10 cellular contexts compared by ENCODE assay signal in the genomic region with DNA sequence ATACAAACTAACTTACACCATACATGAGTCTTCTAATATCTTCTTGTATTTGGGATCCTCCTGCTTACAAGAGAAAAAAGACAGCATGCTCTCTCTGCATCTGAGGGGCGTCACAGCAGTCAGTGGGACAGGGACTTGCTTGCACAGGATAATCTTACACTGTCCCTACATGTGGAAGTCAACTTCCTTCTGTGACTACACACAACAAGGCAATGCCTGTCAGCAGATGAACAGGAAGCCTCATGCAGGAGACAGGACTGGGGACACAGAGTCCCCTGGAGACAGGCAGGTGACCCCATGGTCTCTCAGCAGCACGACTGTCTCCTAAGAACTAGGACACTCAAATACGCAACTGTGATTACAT. TPM values are rescaled to one million over a fixed set of nuclear protein-coding genes. Genes with fewer than 3 reads are reported as not detected.
DNase-seq lines count a peak whose midpoint lies in the region; ATAC-seq lines count a peak whose summit lies in the region.
"Had no signal": no experiment of that assay in that cellular context is flagged by ENCODE, and none has a peak within 500 bp of the region (broad histone marks: within the 10 kb centered on the region; RNA-seq: fewer than 3 reads in every experiment).

No MANE protein-coding gene starts in this region.

- ATAC-seq in activated naive CD8-positive, alpha-beta T cell treated with anti-CD3 and anti-CD28 coated beads, Interleukin-2, amount 10 ng/mL, durations not matched to agents 7 days and 5 days (ENCODE audit: low read depth), result no peak
- no peak for ATAC-seq in stimulated activated memory B cell treated with anti-CD40 and anti-IgM and Interleukin-4, amounts not matched to agents 10 μg/mL and 1 μg/mL and 100 μg/mL, for 72 hours
- no peak for ATAC-seq in HG02588 (IDR thresholded peaks at IDR 0.05; ENCODE audit: unreplicated experiment)
- ATAC-seq: activated CD8-positive, alpha-beta memory T cell treated with anti-CD3 and anti-CD28 coated beads, Interleukin-2, amount 10 ng/mL, durations not matched to agents 7 days and 5 days had no signal

- peaks cover 52% of the 10 kb centered on the region for H3K4me1 Mint-ChIP-seq in activated naive CD8-positive, alpha-beta T cell treated with anti-CD3 and anti-CD28 coated beads, Interleukin-2, amount 10 ng/mL, durations not matched to agents 7 days and 5 days
- H3K4me1 Mint-ChIP-seq in stimulated activated memory B cell treated with anti-CD40 and anti-IgM and Interleukin-4, amounts not matched to agents 10 μg/mL and 1 μg/mL and 100 μg/mL, for 72 hours, result peaks cover 65% of the 10 kb centered on the region

- POLR2A ChIA-PET in activated naive CD8-positive, alpha-beta T cell treated with anti-CD3 and anti-CD28 coated beads, Interleukin-2, amount 10 ng/mL, durations not matched to agents 7 days and 5 days (lab: Charles Lee), result interaction anchor here (0.6 kb wide), 1 partner anchor 157 kb away, joined by 4 read pairs; no protein-coding TSS in a partner anchor

- H3K36me3 Mint-ChIP-seq in activated naive CD8-positive, alpha-beta T cell treated with anti-CD3 and anti-CD28 coated beads, Interleukin-2, amount 10 ng/mL, durations not matched to agents 7 days and 5 days, result peaks cover 9% of the 10 kb centered on the region
- peaks cover 53% of the 10 kb centered on the region for H3K36me3 Mint-ChIP-seq in stimulated activated memory B cell treated with anti-CD40 and anti-IgM and Interleukin-4, amounts not matched to agents 10 μg/mL and 1 μg/mL and 100 μg/mL, for 72 hours

- H3K27me3 Mint-ChIP-seq in activated naive CD8-positive, alpha-beta T cell treated with anti-CD3 and anti-CD28 coated beads, Interleukin-2, amount 10 ng/mL, durations not matched to agents 7 days and 5 days, result no peaks in the 10 kb centered on the region
- H3K27me3 Mint-ChIP-seq in stimulated activated memory B cell treated with anti-CD40 and anti-IgM and Interleukin-4, amounts not matched to agents 10 μg/mL and 1 μg/mL and 100 μg/mL, for 72 hours, result no peaks in the 10 kb centered on the region
- H3K27me3 Mint-ChIP-seq: activated CD8-positive, alpha-beta memory T cell treated with anti-CD3 and anti-CD28 coated beads, Interleukin-2, amount 10 ng/mL, durations not matched to agents 7 days and 5 days had no signal

- H3K9me3 Mint-ChIP-seq in activated naive CD8-positive, alpha-beta T cell treated with anti-CD3 and anti-CD28 coated beads, Interleukin-2, amount 10 ng/mL, durations not matched to agents 7 days and 5 days, result no peaks in the 10 kb centered on the region
- H3K9me3 Mint-ChIP-seq in stimulated activated memory B cell treated with anti-CD40 and anti-IgM and Interleukin-4, amounts not matched to agents 10 μg/mL and 1 μg/mL and 100 μg/mL, for 72 hours, result peaks cover 4% of the 10 kb centered on the region

- DNase-seq in NCI-H82 (lab: John Stamatoyannopoulos, UW), result peak; percentile 32
- DNase-seq in NCI-H82 treated with DMSO at 0.1 percent for 48 hours (lab: John Stamatoyannopoulos, UW; ENCODE audit: unreplicated experiment), result no peak
- no peak for DNase-seq in activated naive CD8-positive, alpha-beta T cell treated with anti-CD3 and anti-CD28 coated beads, Interleukin-2, amount 10 ng/mL, durations not matched to agents 7 days and 5 days
- peak; percentile 50 for DNase-seq in kidney tubule cell (ENCODE audit: low spot score)
- DNase-seq in NCI-H128 (lab: John Stamatoyannopoulos, UW; ENCODE audit: unreplicated experiment), result no peak
- no peak for DNase-seq in activated effector memory CD4-positive, alpha-beta T cell treated with anti-CD3 and anti-CD28 coated beads, Interleukin-2, amount 50 U/mL, for 16 hours
- DNase-seq: activated CD8-positive, alpha-beta memory T cell treated with anti-CD3 and anti-CD28 coated beads, Interleukin-2, amount 10 ng/mL, durations not matched to agents 7 days and 5 days; NCI-H1048 had no signal

- H3K4me3 Mint-ChIP-seq in activated naive CD8-positive, alpha-beta T cell treated with anti-CD3 and anti-CD28 coated beads, Interleukin-2, amount 10 ng/mL, durations not matched to agents 7 days and 5 days, result peak overlapping the region; percentile 8
- H3K4me3 Mint-ChIP-seq in stimulated activated memory B cell treated with anti-CD40 and anti-IgM and Interleukin-4, amounts not matched to agents 10 μg/mL and 1 μg/mL and 100 μg/mL, for 72 hours, result no peak overlapping the region
- H3K4me3 Mint-ChIP-seq: activated CD8-positive, alpha-beta memory T cell treated with anti-CD3 and anti-CD28 coated beads, Interleukin-2, amount 10 ng/mL, durations not matched to agents 7 days and 5 days had no signal

- peak overlapping the region; percentile 52 for H3K27ac Mint-ChIP-seq in activated naive CD8-positive, alpha-beta T cell treated with anti-CD3 and anti-CD28 coated beads, Interleukin-2, amount 10 ng/mL, durations not matched to agents 7 days and 5 days
- peak overlapping the region; percentile 39 for H3K27ac Mint-ChIP-seq in stimulated activated memory B cell treated with anti-CD40 and anti-IgM and Interleukin-4, amounts not matched to agents 10 μg/mL and 1 μg/mL and 100 μg/mL, for 72 hours
- H3K27ac Mint-ChIP-seq: activated CD8-positive, alpha-beta memory T cell treated with anti-CD3 and anti-CD28 coated beads, Interleukin-2, amount 10 ng/mL, durations not matched to agents 7 days and 5 days had no signal

RNA-seq across cellular contexts. Expression of gene PACSIN2, which starts 54.8 kb away (rescaled TPM):
- 10 to 100 TPM; 33.6 to 35.8 TPM for total RNA-seq in activated naive CD8-positive, alpha-beta T cell treated with anti-CD3 and anti-CD28 coated beads, Interleukin-2, amount 10 ng/mL, durations not matched to agents 7 days and 5 days

Comparison
In these comparisons a context has a peak if more than half of its experiments do, and no peak if none do; other contexts are left out.
1. DNase-seq: peak in NCI-H82 (single experiment) and kidney tubule cell (single experiment); none in NCI-H82 treated with DMSO at 0.1 percent for 48 hours (single experiment), activated naive CD8-positive, alpha-beta T cell treated with anti-CD3 and anti-CD28 coated beads, Interleukin-2, amount 10 ng/mL, durations not matched to agents 7 days and 5 days (single experiment), NCI-H128 (single experiment) and activated effector memory CD4-positive, alpha-beta T cell treated with anti-CD3 and anti-CD28 coated beads, Interleukin-2, amount 50 U/mL, for 16 hours (single experiment).